In the genomic region with DNA sequence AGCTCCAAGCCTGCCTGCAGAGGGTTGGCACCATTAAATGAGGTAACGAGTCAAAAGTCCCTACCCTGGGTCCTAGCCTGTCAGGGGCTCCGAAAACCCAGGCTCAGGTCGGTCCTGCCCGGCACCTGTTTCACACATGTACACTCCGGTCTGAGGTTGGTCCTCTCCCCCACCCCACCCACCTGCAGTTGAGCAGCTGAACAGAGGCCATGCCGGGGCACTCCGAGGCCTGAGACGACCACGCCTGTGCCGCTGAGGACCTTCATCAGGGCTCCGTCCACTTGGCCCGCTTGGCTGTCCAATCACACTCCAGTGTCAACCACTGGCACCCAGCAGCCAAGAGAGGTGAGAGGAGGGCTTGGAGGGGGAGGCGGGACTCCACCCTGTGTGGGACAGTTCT, we compare ENCODE assay signal across 11 cellular contexts. TPM values are rescaled to one million over a fixed set of nuclear protein-coding genes. Genes with fewer than 3 reads are reported as not detected.
DNase-seq lines count a peak whose midpoint lies in the region; ATAC-seq and TF ChIP-seq lines count a peak whose summit lies in the region.
"Had no signal": no experiment of that assay in that cellular context is flagged by ENCODE, and none has a peak within 500 bp of the region (broad histone marks: within the 10 kb centered on the region; RNA-seq: fewer than 3 reads in every experiment).

No MANE protein-coding gene starts in this region.

- no peak for TF ChIP-seq EP300 in stomach (IDR thresholded peaks at IDR 0.05)

- peak overlapping the region; percentile 94 for H3K4me3 Mint-ChIP-seq in activated naive CD4-positive, alpha-beta T cell treated with anti-CD3 and anti-CD28 coated beads, Interleukin-2, amount 50 U/mL, for 24 hours
- peak overlapping the region; percentile 83 for H3K4me3 Mint-ChIP-seq in WTC11

- TF ChIP-seq POLR2A in stomach (IDR thresholded peaks at IDR 0.05), result no peak

- H3K9me3 Mint-ChIP-seq in activated naive CD4-positive, alpha-beta T cell treated with anti-CD3 and anti-CD28 coated beads, Interleukin-2, amount 50 U/mL, for 24 hours, result no peaks in the 10 kb centered on the region
- no peaks in the 10 kb centered on the region for H3K9me3 Mint-ChIP-seq in WTC11

- H3K36me3 ChIP-seq in stomach, result peaks cover 22 to 49% (median 43%) of the 10 kb centered on the region in 4 donors

- intact Hi-C loops in stomach (cut with DNase I; ENCODE audit: low total_unique reads), result no loop called here

- H3K27me3 ChIP-seq in stomach, result no peaks in the 10 kb centered on the region

- POLR2A ChIA-PET in WTC11 (lab: Charles Lee), result no interaction called here

- H3K4me3 ChIP-seq in fibroblast of the aortic adventitia (ENCODE audit: low read depth, low read length) (peak overlapping the region; percentile 94), stomach (peak overlapping the region in 3 of 4 donors; percentile 82 to 97 (median 96))

- peak overlapping the region in 2 of 5 donors; percentile 93 to 98 for H3K27ac ChIP-seq in stomach

- no peaks in the 10 kb centered on the region for H3K27me3 Mint-ChIP-seq in activated naive CD4-positive, alpha-beta T cell treated with anti-CD3 and anti-CD28 coated beads, Interleukin-2, amount 50 U/mL, for 24 hours
- H3K27me3 Mint-ChIP-seq in WTC11 (ENCODE audit: low read depth), result no peaks in the 10 kb centered on the region

- CTCF ChIA-PET in WTC11 (lab: Charles Lee), result interaction anchor here (1.4 to 7.7 kb wide), 4 partner anchors 15 to 489 kb away, joined by 4 to 81 read pairs (median 33); no protein-coding TSS in a partner anchor

- H3K36me3 Mint-ChIP-seq in activated naive CD4-positive, alpha-beta T cell treated with anti-CD3 and anti-CD28 coated beads, Interleukin-2, amount 50 U/mL, for 24 hours, result no peaks in the 10 kb centered on the region
- peaks cover 10% of the 10 kb centered on the region; the same call in 1 of the 2 replicates for H3K36me3 Mint-ChIP-seq in WTC11

- no peak overlapping the region for H3K27ac Mint-ChIP-seq in activated naive CD4-positive, alpha-beta T cell treated with anti-CD3 and anti-CD28 coated beads, Interleukin-2, amount 50 U/mL, for 24 hours
- no peak overlapping the region for H3K27ac Mint-ChIP-seq in WTC11

- H3K9me3 ChIP-seq in stomach, result no peaks in the 10 kb centered on the region

- H3K4me1 Mint-ChIP-seq in activated naive CD4-positive, alpha-beta T cell treated with anti-CD3 and anti-CD28 coated beads, Interleukin-2, amount 50 U/mL, for 24 hours, result peaks cover 20% of the 10 kb centered on the region
- H3K4me1 Mint-ChIP-seq in WTC11, result peaks cover 5% of the 10 kb centered on the region; the same call in 1 of the 2 replicates

- 78 to 90% (median 83%) methylated on average over 13 of the region's 13 CpGs for WGBS in stomach, 5 donors

- no peak for DNase-seq in activated naive CD4-positive, alpha-beta T cell (lab: John Stamatoyannopoulos, UW)
- DNase-seq in WTC11 (ENCODE audit: low spot score) (no peak), fibroblast of the aortic adventitia (ENCODE audit: low read depth) (no peak), stomach (no peak), OCI-M1 (lab: John Stamatoyannopoulos, UW) (no peak), GM03348 (ENCODE audit: low spot score) (no peak)
- DNase-seq: Kasumi-1; stimulated activated CD4-positive, alpha-beta T cell treated with anti-CD3 and anti-CD28 coated beads, Interleukin-1b, Interleukin-23, amount 100 ng/mL, for 48 hours had no signal

- no peak for TF ChIP-seq CTCF in WTC11 (IDR thresholded peaks at IDR 0.05)
- no peak for TF ChIP-seq CTCF in fibroblast of the aortic adventitia (IDR thresholded peaks at IDR 0.05; ENCODE audit: insufficient read depth, low read length)
- TF ChIP-seq CTCF in stomach (IDR thresholded peaks at IDR 0.05), result no peak

- ATAC-seq in WTC11, result no peak
- no peak for ATAC-seq in HG03439 (IDR thresholded peaks at IDR 0.05; ENCODE audit: unreplicated experiment)

- peaks cover 18 to 36% (median 34%) of the 10 kb centered on the region in 4 donors for H3K4me1 ChIP-seq in stomach

TF ChIP-seq in WTC11, 78 proteins besides CTCF, POLR2A, EP300 and RAD21 (continues in another document):
- TF ChIP-seq, protein P1, sequence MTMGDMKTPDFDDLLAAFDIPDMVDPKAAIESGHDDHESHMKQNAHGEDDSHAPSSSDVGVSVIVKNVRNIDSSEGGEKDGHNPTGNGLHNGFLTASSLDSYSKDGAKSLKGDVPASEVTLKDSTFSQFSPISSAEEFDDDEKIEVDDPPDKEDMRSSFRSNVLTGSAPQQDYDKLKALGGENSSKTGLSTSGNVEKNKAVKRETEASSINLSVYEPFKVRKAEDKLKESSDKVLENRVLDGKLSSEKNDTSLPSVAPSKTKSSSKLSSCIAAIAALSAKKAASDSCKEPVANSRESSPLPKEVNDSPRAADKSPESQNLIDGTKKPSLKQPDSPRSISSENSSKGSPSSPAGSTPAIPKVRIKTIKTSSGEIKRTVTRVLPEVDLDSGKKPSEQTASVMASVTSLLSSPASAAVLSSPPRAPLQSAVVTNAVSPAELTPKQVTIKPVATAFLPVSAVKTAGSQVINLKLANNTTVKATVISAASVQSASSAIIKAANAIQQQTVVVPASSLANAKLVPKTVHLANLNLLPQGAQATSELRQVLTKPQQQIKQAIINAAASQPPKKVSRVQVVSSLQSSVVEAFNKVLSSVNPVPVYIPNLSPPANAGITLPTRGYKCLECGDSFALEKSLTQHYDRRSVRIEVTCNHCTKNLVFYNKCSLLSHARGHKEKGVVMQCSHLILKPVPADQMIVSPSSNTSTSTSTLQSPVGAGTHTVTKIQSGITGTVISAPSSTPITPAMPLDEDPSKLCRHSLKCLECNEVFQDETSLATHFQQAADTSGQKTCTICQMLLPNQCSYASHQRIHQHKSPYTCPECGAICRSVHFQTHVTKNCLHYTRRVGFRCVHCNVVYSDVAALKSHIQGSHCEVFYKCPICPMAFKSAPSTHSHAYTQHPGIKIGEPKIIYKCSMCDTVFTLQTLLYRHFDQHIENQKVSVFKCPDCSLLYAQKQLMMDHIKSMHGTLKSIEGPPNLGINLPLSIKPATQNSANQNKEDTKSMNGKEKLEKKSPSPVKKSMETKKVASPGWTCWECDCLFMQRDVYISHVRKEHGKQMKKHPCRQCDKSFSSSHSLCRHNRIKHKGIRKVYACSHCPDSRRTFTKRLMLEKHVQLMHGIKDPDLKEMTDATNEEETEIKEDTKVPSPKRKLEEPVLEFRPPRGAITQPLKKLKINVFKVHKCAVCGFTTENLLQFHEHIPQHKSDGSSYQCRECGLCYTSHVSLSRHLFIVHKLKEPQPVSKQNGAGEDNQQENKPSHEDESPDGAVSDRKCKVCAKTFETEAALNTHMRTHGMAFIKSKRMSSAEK (CRISPR knock-in tag; IDR thresholded peaks at IDR 0.05; ENCODE audit: borderline replicate concordance), result no peak
- no peak for TF ChIP-seq HMGA2 (CRISPR knock-in tag; IDR thresholded peaks at IDR 0.05)
- TF ChIP-seq JAZF1 (CRISPR knock-in tag; IDR thresholded peaks at IDR 0.05), result no peak
- TF ChIP-seq CREM (CRISPR knock-in tag; IDR thresholded peaks at IDR 0.05), result no peak
- TF ChIP-seq, protein P2, sequence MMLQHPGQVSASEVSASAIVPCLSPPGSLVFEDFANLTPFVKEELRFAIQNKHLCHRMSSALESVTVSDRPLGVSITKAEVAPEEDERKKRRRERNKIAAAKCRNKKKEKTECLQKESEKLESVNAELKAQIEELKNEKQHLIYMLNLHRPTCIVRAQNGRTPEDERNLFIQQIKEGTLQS (CRISPR knock-in tag; conservative IDR thresholded peaks at IDR 0.05), result no peak
- TF ChIP-seq, protein P3, sequence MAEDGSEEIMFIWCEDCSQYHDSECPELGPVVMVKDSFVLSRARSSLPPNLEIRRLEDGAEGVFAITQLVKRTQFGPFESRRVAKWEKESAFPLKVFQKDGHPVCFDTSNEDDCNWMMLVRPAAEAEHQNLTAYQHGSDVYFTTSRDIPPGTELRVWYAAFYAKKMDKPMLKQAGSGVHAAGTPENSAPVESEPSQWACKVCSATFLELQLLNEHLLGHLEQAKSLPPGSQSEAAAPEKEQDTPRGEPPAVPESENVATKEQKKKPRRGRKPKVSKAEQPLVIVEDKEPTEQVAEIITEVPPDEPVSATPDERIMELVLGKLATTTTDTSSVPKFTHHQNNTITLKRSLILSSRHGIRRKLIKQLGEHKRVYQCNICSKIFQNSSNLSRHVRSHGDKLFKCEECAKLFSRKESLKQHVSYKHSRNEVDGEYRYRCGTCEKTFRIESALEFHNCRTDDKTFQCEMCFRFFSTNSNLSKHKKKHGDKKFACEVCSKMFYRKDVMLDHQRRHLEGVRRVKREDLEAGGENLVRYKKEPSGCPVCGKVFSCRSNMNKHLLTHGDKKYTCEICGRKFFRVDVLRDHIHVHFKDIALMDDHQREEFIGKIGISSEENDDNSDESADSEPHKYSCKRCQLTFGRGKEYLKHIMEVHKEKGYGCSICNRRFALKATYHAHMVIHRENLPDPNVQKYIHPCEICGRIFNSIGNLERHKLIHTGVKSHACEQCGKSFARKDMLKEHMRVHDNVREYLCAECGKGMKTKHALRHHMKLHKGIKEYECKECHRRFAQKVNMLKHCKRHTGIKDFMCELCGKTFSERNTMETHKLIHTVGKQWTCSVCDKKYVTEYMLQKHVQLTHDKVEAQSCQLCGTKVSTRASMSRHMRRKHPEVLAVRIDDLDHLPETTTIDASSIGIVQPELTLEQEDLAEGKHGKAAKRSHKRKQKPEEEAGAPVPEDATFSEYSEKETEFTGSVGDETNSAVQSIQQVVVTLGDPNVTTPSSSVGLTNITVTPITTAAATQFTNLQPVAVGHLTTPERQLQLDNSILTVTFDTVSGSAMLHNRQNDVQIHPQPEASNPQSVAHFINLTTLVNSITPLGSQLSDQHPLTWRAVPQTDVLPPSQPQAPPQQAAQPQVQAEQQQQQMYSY (CRISPR knock-in tag; IDR thresholded peaks at IDR 0.05), result no peak
- no peak for TF ChIP-seq NR1H2 (CRISPR knock-in tag; IDR thresholded peaks at IDR 0.05)

RNA-seq across cellular contexts. Expression of a gene that starts 1.6 kb away (rescaled TPM):
- total RNA-seq in WTC11 (2021), result 41.2 to 45.8 TPM (median 41.4 TPM) in 3 replicates
- total RNA-seq in fibroblast of the aortic adventitia (ENCODE audit: low replicate concordance), result 19.6 and 31.5 TPM in 2 replicates
- total RNA-seq in stomach, result 100 to 1,000 TPM in 1 of 5 donors, 10 to 100 TPM in 3, 1 to 10 TPM in 1; 9.4 to 147 (median 44.2) TPM
- polyA plus RNA-seq in stomach, result 10 to 100 TPM; 51.5 to 65.3 (median 54.9) TPM

RNA-seq across cellular contexts. Expression of a gene that starts 25.0 kb away (rescaled TPM):
- total RNA-seq in WTC11 (2021) (237 to 244 TPM (median 241 TPM) in 3 replicates), fibroblast of the aortic adventitia (ENCODE audit: low replicate concordance) (282 and 327 TPM in 2 replicates), stomach (100 to 1,000 TPM; 218 to 263 (median 227) TPM)
- polyA plus RNA-seq in stomach, result 100 to 1,000 TPM in 2 of 3 donors, 10 to 100 TPM in 1; 95.0 to 327 (median 120) TPM

RNA-seq across cellular contexts. Expression of a gene that starts 42.2 kb away (rescaled TPM):
- total RNA-seq in WTC11 (2021) (0.07 to 0.09 TPM in 2 of 3 replicates, not detected in the other), fibroblast of the aortic adventitia (ENCODE audit: low replicate concordance) (not detected in 2 replicates), stomach (10 to 100 TPM in 1 of 5 donors, under 1 TPM in 3, not detected in 1; 0.43 to 11.6 (median 0.50) TPM)
- polyA plus RNA-seq in stomach, result under 1 TPM; 0.15 to 0.61 (median 0.31) TPM
- polyA plus RNA-seq: liver had no signal

RNA-seq across cellular contexts. Expression of a gene that starts 42.7 kb away (rescaled TPM):
- total RNA-seq in WTC11 (2021) (2.5 to 4.3 TPM (median 4.0 TPM) in 3 replicates), fibroblast of the aortic adventitia (ENCODE audit: low replicate concordance) (not detected in 2 replicates), stomach (100 to 1,000 TPM in 1 of 5 donors, 10 to 100 TPM in 4; 12.1 to 155 (median 75.9) TPM)
- polyA plus RNA-seq in stomach, result 10 to 100 TPM; 29.3 to 55.8 (median 42.2) TPM
